In the genomic region with DNA sequence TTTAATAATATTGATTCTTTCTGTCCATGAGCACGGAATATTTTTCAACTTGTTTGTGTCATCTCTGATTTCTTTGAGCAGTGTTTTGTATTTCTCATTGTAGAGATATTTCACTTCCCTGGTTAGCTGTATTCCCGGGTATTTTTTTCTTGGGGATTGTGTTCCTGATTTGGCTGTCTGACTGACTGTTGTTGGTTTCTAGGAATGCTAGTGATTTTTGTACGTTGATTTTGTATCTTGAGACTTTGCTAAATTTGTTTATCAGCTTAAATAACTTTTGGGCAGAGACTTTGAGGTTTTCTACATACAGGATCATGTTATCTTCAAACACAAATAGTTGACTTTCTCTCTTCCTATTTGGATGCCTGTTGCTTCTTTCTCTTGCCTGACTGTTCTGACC, we compare ENCODE assay signal across 20 cellular contexts.
A peak's percentile ranks its signal among the peaks of the same experiment; 100 is the strongest.
DNase-seq lines count a peak whose midpoint lies in the region; ATAC-seq, FAIRE-seq and TF ChIP-seq lines count a peak whose summit lies in the region.
"Had no signal": no experiment of that assay in that cellular context is flagged by ENCODE, and none has a peak within 500 bp of the region (broad histone marks: within the 10 kb centered on the region; RNA-seq: fewer than 3 reads in every experiment).

No MANE protein-coding gene starts in this region.

- H3K4me2 ChIP-seq in smooth muscle cell, result no peak overlapping the region
- H3K4me2 ChIP-seq: A549, BLaER1 had no signal

- FAIRE-seq in frontal cortex (lab: Jason Lieb, UNC), result no peak
- FAIRE-seq: A549, GM12892, RCC 7860 had no signal

- H3K4me3 ChIP-seq in astrocyte of the spinal cord (ENCODE audit: low read depth, low read length), result no peak overlapping the region
- no peak overlapping the region for H3K4me3 ChIP-seq in foreskin fibroblast (ENCODE audit: low read depth in 1 of 2, low read length in 2 of 2)
- H3K4me3 ChIP-seq in smooth muscle cell, result no peak overlapping the region
- H3K4me3 ChIP-seq: A549, BLaER1 had no signal

- no peaks in the 10 kb centered on the region for H3K36me3 ChIP-seq in smooth muscle cell (ENCODE audit: low read depth)
- H3K36me3 ChIP-seq: BLaER1 had no signal

- TF ChIP-seq CTCF in astrocyte of the spinal cord (IDR thresholded peaks at IDR 0.05; ENCODE audit: low read depth, low read length), result no peak
- no peak for TF ChIP-seq CTCF in foreskin fibroblast (IDR thresholded peaks at IDR 0.05; ENCODE audit: low read depth, low read length)
- no peak for TF ChIP-seq CTCF in smooth muscle cell (IDR thresholded peaks at IDR 0.05; ENCODE audit: borderline replicate concordance, insufficient read depth, poor library complexity, severe bottlenecking)

- ATAC-seq in HG02840 (IDR thresholded peaks at IDR 0.05; ENCODE audit: low FRiP score, unreplicated experiment), result no peak
- ATAC-seq: A549; CD8-positive, alpha-beta T cell; Right ventricle myocardium inferior had no signal

- no peaks in the 10 kb centered on the region for H3F3A ChIP-seq in smooth muscle cell (ENCODE audit: low read depth)

- no peaks in the 10 kb centered on the region for H4K20me1 ChIP-seq in smooth muscle cell (ENCODE audit: low read depth)
- H4K20me1 ChIP-seq: BLaER1 had no signal

- H3K4me1 ChIP-seq in smooth muscle cell (ENCODE audit: low read depth), result no peaks in the 10 kb centered on the region
- H3K4me1 ChIP-seq: BLaER1 had no signal

- DNase-seq in HCEC 1CT, result peak; percentile 7
- DNase-seq in astrocyte of the spinal cord (ENCODE audit: low read depth, low spot score), result peak; percentile 59
- DNase-seq in foreskin fibroblast, result peak; percentile 38 to 50
- no peak for DNase-seq in smooth muscle cell (lab: John Stamatoyannopoulos, UW; ENCODE audit: unreplicated experiment)
- no peak for DNase-seq in frontal cortex (ENCODE audit: low spot score in 2 of 2)
- no peak for DNase-seq in activated CD4-positive, CD25-positive, alpha-beta regulatory T cell (lab: John Stamatoyannopoulos, UW)
- DNase-seq: Calu3; CD8-positive, alpha-beta T cell; H9; NCI-H1105; NCI-H1694; NCI-H2227 treated with DMSO at 0.1 percent for 48 hours; NCI-H510A treated with DMSO at 0.1 percent for 48 hours; NCI-H774 had no signal

- in situ Hi-C loops in astrocyte of the spinal cord (cut with HindIII; ENCODE audit: low sequenced_read_pairs), result no loop called here

- H2AFZ ChIP-seq in smooth muscle cell (ENCODE audit: low read depth), result peak overlapping the region; percentile 28

- 37% methylated on average over 3 of the region's 3 CpGs for WGBS in smooth muscle cell (ENCODE audit: low lambda C conversion rate)

- no peaks in the 10 kb centered on the region for H3K9me3 ChIP-seq in smooth muscle cell (replicated peaks; ENCODE audit: low read depth)
- H3K9me3 ChIP-seq: A549, BLaER1 had no signal

- no peak overlapping the region for H3K9ac ChIP-seq in smooth muscle cell (ENCODE audit: low read depth)
- H3K9ac ChIP-seq: BLaER1 had no signal

- H3K27ac ChIP-seq in smooth muscle cell (ENCODE audit: low read depth), result no peak overlapping the region
- H3K27ac ChIP-seq: A549, BLaER1 had no signal

- H3K27me3 ChIP-seq in smooth muscle cell (ENCODE audit: low read depth), result no peaks in the 10 kb centered on the region
- H3K27me3 ChIP-seq: BLaER1 had no signal

- H3K79me2 ChIP-seq in smooth muscle cell (ENCODE audit: low read depth), result no peaks in the 10 kb centered on the region

Comparison
In these comparisons a context has a peak if more than half of its experiments do, and no peak if none do; other contexts are left out.
1. DNase-seq: peak in HCEC 1CT (single experiment), astrocyte of the spinal cord (single experiment) and foreskin fibroblast (2 of 2); none in smooth muscle cell (single experiment), frontal cortex (0 of 2) and activated CD4-positive, CD25-positive, alpha-beta regulatory T cell (0 of 4).